In the genomic region with DNA sequence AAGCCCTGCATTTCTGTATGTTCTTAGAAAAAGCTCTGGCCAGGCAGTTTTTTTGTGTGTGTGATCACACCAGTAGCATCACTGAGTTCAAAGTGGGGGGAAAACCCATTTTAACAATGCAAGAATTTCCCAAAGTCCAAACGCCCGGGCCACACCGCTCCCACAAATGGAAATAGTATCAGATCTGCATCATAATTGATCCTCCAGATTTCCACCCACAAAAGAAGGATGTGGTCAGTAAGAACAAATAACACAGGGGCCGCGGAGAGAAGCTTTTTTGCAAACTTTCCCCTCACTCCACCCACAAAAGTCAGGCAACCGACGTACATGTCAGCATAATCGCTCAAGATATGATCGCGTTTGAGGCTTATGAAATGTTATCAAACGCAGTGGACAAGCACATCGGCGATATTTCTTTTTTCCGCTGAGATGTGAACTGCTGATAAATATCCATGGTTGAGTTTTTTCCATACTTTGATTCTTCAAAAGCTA, we compare ENCODE assay signal across 12 cellular contexts.
DNase-seq lines count a peak whose midpoint lies in the region; ATAC-seq lines count a peak whose summit lies in the region.
"Had no signal": no experiment of that assay in that cellular context is flagged by ENCODE, and none has a peak within 500 bp of the region (broad histone marks: within the 10 kb centered on the region; RNA-seq: fewer than 3 reads in every experiment).

No MANE protein-coding gene starts in this region.

- H4K8ac ChIP-seq in mesenchymal stem cell (ENCODE audit: low read length) = peak overlapping the region; percentile 84

- no peak overlapping the region for H2BK5ac ChIP-seq in mesenchymal stem cell (ENCODE audit: low read depth, low read length, poor library complexity, severe bottlenecking)

- H3K9me3 Mint-ChIP-seq in activated T-helper 2 cell treated with anti-CD3 and anti-CD28 coated beads, Interferon-gamma antibody, Interleukin-2, Interleukin-4, amounts not matched to agents 10 μg/mL and 5 μg/mL and 100 μg/mL, durations not matched to agents 14 hours and 24 hours and 36 hours = no peaks in the 10 kb centered on the region
- H3K9me3 Mint-ChIP-seq in stimulated activated naive CD8-positive, alpha-beta T cell treated with anti-CD3 and anti-CD28 coated beads, Interleukin-15, amount 100 ng/mL, for 72 hours = no peaks in the 10 kb centered on the region

- peak overlapping the region in 1 of 2 experiments; percentile 39 for H3K18ac ChIP-seq in mesenchymal stem cell (ENCODE audit: low read depth in 1 of 2, low read length in 2 of 2)

- peak overlapping the region; percentile 57 for H3K4me2 ChIP-seq in mesenchymal stem cell (ENCODE audit: low read length, poor library complexity, severe bottlenecking)

- H2AFZ ChIP-seq in mesenchymal stem cell (ENCODE audit: low read depth, low read length) = no peak overlapping the region

- H3K23ac ChIP-seq in mesenchymal stem cell (ENCODE audit: low read length in 2 of 2) = no peak overlapping the region

- peaks cover 3% of the 10 kb centered on the region for H3K36me3 Mint-ChIP-seq in activated T-helper 2 cell treated with anti-CD3 and anti-CD28 coated beads, Interferon-gamma antibody, Interleukin-2, Interleukin-4, amounts not matched to agents 10 μg/mL and 5 μg/mL and 100 μg/mL, durations not matched to agents 14 hours and 24 hours and 36 hours (ENCODE audit: low read depth)

- peak; percentile 95 for ATAC-seq in stimulated activated naive CD8-positive, alpha-beta T cell treated with anti-CD3 and anti-CD28 coated beads, Interleukin-15, amount 100 ng/mL, for 72 hours
- no peak for ATAC-seq in HG02973 (IDR thresholded peaks at IDR 0.05; ENCODE audit: unreplicated experiment)
- ATAC-seq: foreskin keratinocyte, pancreas had no signal

- H3K27ac ChIP-seq in mesenchymal stem cell (ENCODE audit: low read length, poor library complexity, severe bottlenecking) = no peak overlapping the region
- H3K27ac ChIP-seq: foreskin keratinocyte, pancreas had no signal

- no peak overlapping the region for H3K4me3 ChIP-seq in mesenchymal stem cell (ENCODE audit: insufficient read depth in 1 of 2, low read depth in 1 of 2, low read length in 2 of 2)
- H3K4me3 ChIP-seq: pancreas had no signal

- H3K79me1 ChIP-seq in mesenchymal stem cell (replicated peaks; ENCODE audit: low read length, poor library complexity, severe bottlenecking) = no peaks in the 10 kb centered on the region

- H3K9ac ChIP-seq in mesenchymal stem cell (ENCODE audit: low read length) = peak overlapping the region; percentile 14

- peak overlapping the region in 1 of 2 experiments; percentile 82 for H3K4ac ChIP-seq in mesenchymal stem cell (ENCODE audit: low read depth in 1 of 2, low read length in 2 of 2)

- H3K4me3 Mint-ChIP-seq in activated T-helper 2 cell treated with anti-CD3 and anti-CD28 coated beads, Interferon-gamma antibody, Interleukin-2, Interleukin-4, amounts not matched to agents 10 μg/mL and 5 μg/mL and 100 μg/mL, durations not matched to agents 14 hours and 24 hours and 36 hours (ENCODE audit: low read depth) = peak overlapping the region; percentile 44
- H3K4me3 Mint-ChIP-seq in stimulated activated naive CD8-positive, alpha-beta T cell treated with anti-CD3 and anti-CD28 coated beads, Interleukin-15, amount 100 ng/mL, for 72 hours = peak overlapping the region; percentile 63 to 64
- H3K4me3 Mint-ChIP-seq: B cell had no signal

- no peak overlapping the region for H4K91ac ChIP-seq in mesenchymal stem cell (ENCODE audit: low read length)

- peaks cover 3% of the 10 kb centered on the region for H3K27me3 Mint-ChIP-seq in activated T-helper 2 cell treated with anti-CD3 and anti-CD28 coated beads, Interferon-gamma antibody, Interleukin-2, Interleukin-4, amounts not matched to agents 10 μg/mL and 5 μg/mL and 100 μg/mL, durations not matched to agents 14 hours and 24 hours and 36 hours (ENCODE audit: low read depth)
- H3K27me3 Mint-ChIP-seq in stimulated activated naive CD8-positive, alpha-beta T cell treated with anti-CD3 and anti-CD28 coated beads, Interleukin-15, amount 100 ng/mL, for 72 hours = no peaks in the 10 kb centered on the region
- H3K27me3 Mint-ChIP-seq: B cell had no signal

- no peaks in the 10 kb centered on the region for H3K9me3 ChIP-seq in mesenchymal stem cell (ENCODE audit: control insufficient read depth, low read length)
- H3K9me3 ChIP-seq: pancreas had no signal

- peak; percentile 33 for DNase-seq in activated naive CD4-positive, alpha-beta T cell treated with Interleukin-2 at 50 U/mL for 16 hours
- no peak for DNase-seq in activated naive CD4-positive, alpha-beta T cell treated with anti-CD3 and anti-CD28 coated beads, Interleukin-2, amount 50 U/mL, for 16 hours
- DNase-seq in activated T-helper 2 cell treated with anti-CD3 and anti-CD28 coated beads, Interferon-gamma antibody, Interleukin-2, Interleukin-4, amounts not matched to agents 10 μg/mL and 5 μg/mL and 100 μg/mL, durations not matched to agents 14 hours and 24 hours and 36 hours (ENCODE audit: low spot score) = peak; percentile 24
- DNase-seq in mesenchymal stem cell (peak; percentile 68), NCI-H82 treated with DMSO at 0.1 percent for 48 hours (lab: John Stamatoyannopoulos, UW; ENCODE audit: unreplicated experiment) (no peak), C1 segment of cervical spinal cord (lab: John Stamatoyannopoulos, UW) (no peak)
- peak; percentile 58 to 79 for DNase-seq in stimulated activated naive CD8-positive, alpha-beta T cell treated with anti-CD3 and anti-CD28 coated beads, Interleukin-15, amount 100 ng/mL, for 72 hours
- DNase-seq: foreskin keratinocyte, NCI-H82, pancreas had no signal

- peak overlapping the region; percentile 85 for H2BK120ac ChIP-seq in mesenchymal stem cell (ENCODE audit: low read depth, low read length)

- no peak overlapping the region for H2AK5ac ChIP-seq in mesenchymal stem cell (ENCODE audit: low read length, severe bottlenecking)

- no peaks in the 10 kb centered on the region for H3K27me3 ChIP-seq in mesenchymal stem cell (ENCODE audit: control insufficient read depth in 1 of 2, insufficient read depth in 1 of 2, low read length in 2 of 2)
- H3K27me3 ChIP-seq: foreskin keratinocyte, pancreas had no signal

- WGBS in mesenchymal stem cell = 2% methylated on average over 14 of the region's 14 CpGs

- peak overlapping the region; percentile 89 for H3K27ac Mint-ChIP-seq in activated T-helper 2 cell treated with anti-CD3 and anti-CD28 coated beads, Interferon-gamma antibody, Interleukin-2, Interleukin-4, amounts not matched to agents 10 μg/mL and 5 μg/mL and 100 μg/mL, durations not matched to agents 14 hours and 24 hours and 36 hours
- peak overlapping the region; percentile 27 to 78 for H3K27ac Mint-ChIP-seq in stimulated activated naive CD8-positive, alpha-beta T cell treated with anti-CD3 and anti-CD28 coated beads, Interleukin-15, amount 100 ng/mL, for 72 hours
- H3K27ac Mint-ChIP-seq: B cell had no signal

- no peak overlapping the region for H2BK15ac ChIP-seq in mesenchymal stem cell (ENCODE audit: low read depth, poor library complexity, severe bottlenecking)

- H3K36me3 ChIP-seq in mesenchymal stem cell (ENCODE audit: control insufficient read depth in 1 of 2, insufficient read depth in 2 of 2, low read depth in 1 of 2, low read length in 2 of 2) = no peaks in the 10 kb centered on the region
- H3K36me3 ChIP-seq: pancreas had no signal

- peaks cover 4% of the 10 kb centered on the region for H3K4me1 ChIP-seq in mesenchymal stem cell (ENCODE audit: control insufficient read depth, insufficient read depth, low read depth, low read length)
- H3K4me1 ChIP-seq: foreskin keratinocyte, pancreas had no signal

- peaks cover 35% of the 10 kb centered on the region for H3K4me1 Mint-ChIP-seq in activated T-helper 2 cell treated with anti-CD3 and anti-CD28 coated beads, Interferon-gamma antibody, Interleukin-2, Interleukin-4, amounts not matched to agents 10 μg/mL and 5 μg/mL and 100 μg/mL, durations not matched to agents 14 hours and 24 hours and 36 hours (ENCODE audit: low read depth)
- peaks cover 45% of the 10 kb centered on the region for H3K4me1 Mint-ChIP-seq in stimulated activated naive CD8-positive, alpha-beta T cell treated with anti-CD3 and anti-CD28 coated beads, Interleukin-15, amount 100 ng/mL, for 72 hours
- H3K4me1 Mint-ChIP-seq: B cell had no signal

- H2BK12ac ChIP-seq in mesenchymal stem cell (ENCODE audit: low read length in 2 of 2) = no peak overlapping the region

- no peak overlapping the region for H3K14ac ChIP-seq in mesenchymal stem cell (ENCODE audit: low read length in 2 of 2)

- intact Hi-C loops in activated T-helper 2 cell treated with anti-CD3 and anti-CD28 coated beads, Interferon-gamma antibody, Interleukin-2, Interleukin-4, amounts not matched to agents 10 μg/mL and 5 μg/mL and 100 μg/mL, durations not matched to agents 14 hours and 24 hours and 36 hours (cut with micrococcal nuclease) = loop anchor here (2.0 to 5.0 kb wide), 4 partner anchors 15 to 506 kb away; partner anchors contain the start of gene NFATC2

Comparison
In these comparisons a context has a peak if more than half of its experiments do, and no peak if none do; other contexts are left out.
1. DNase-seq: peak in activated naive CD4-positive, alpha-beta T cell treated with Interleukin-2 at 50 U/mL for 16 hours (single experiment), activated T-helper 2 cell treated with anti-CD3 and anti-CD28 coated beads, Interferon-gamma antibody, Interleukin-2, Interleukin-4, amounts not matched to agents 10 μg/mL and 5 μg/mL and 100 μg/mL, durations not matched to agents 14 hours and 24 hours and 36 hours (single experiment), mesenchymal stem cell (single experiment) and stimulated activated naive CD8-positive, alpha-beta T cell treated with anti-CD3 and anti-CD28 coated beads, Interleukin-15, amount 100 ng/mL, for 72 hours (2 of 2); none in activated naive CD4-positive, alpha-beta T cell treated with anti-CD3 and anti-CD28 coated beads, Interleukin-2, amount 50 U/mL, for 16 hours (single experiment), NCI-H82 treated with DMSO at 0.1 percent for 48 hours (single experiment) and C1 segment of cervical spinal cord (0 of 14).